Comparison of ENCODE assay signal across 9 cellular contexts in the genomic region with DNA sequence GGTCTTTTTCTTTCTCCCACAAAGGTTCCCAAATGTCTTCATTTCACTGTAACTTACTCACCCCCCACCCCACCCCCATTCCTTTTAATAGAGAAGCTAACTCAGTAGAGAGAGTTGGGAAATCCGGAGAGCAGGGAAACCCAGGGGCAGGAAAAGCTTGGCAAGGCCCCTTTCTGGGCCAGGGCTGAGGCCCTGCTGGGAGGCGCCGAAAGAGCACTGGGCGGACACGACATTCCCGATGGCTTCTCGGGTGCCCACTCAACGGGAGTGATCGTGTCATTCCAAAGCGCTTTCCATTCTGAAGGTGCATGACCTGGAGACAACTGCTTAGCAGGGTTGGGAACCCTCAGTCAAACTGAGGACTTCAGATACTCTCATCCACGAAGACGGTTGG. TPM values are rescaled to one million over a fixed set of nuclear protein-coding genes. Genes with fewer than 3 reads are reported as not detected.
DNase-seq lines count a peak whose midpoint lies in the region; FAIRE-seq and TF ChIP-seq lines count a peak whose summit lies in the region.
"Had no signal": no experiment of that assay in that cellular context is flagged by ENCODE, and none has a peak within 500 bp of the region (broad histone marks: within the 10 kb centered on the region; RNA-seq: fewer than 3 reads in every experiment).

No MANE protein-coding gene starts in this region.

- no peaks in the 10 kb centered on the region for H3K36me3 ChIP-seq in testis (ENCODE audit: low read depth, missing control alignments)

- DNase-seq in activated CD4-positive, alpha-beta T cell treated with anti-CD3 and anti-CD28 coated beads, Interleukin-2, amount 10 ng/mL, durations not matched to agents 7 days and 5 days: no peak
- no peak for DNase-seq in activated CD4-positive, alpha-beta T cell treated with anti-CD3 and anti-CD28 coated beads for 4 hours
- DNase-seq in testis: no peak
- DNase-seq in superior temporal gyrus (ENCODE audit: extremely low spot score): no peak
- DNase-seq in RCC 7860 (ENCODE audit: low spot score): no peak
- no peak for DNase-seq in stimulated activated CD8-positive, alpha-beta memory T cell treated with anti-CD3 and anti-CD28 coated beads, Interleukin-4, amount 100 ng/mL, for 48 hours

- no peaks in the 10 kb centered on the region for H3K27me3 ChIP-seq in testis

- no peak for FAIRE-seq in RCC 7860 (lab: Jason Lieb, UNC)
- FAIRE-seq: G401.6 had no signal

- intact Hi-C loops in testis (cut with DNase I; ENCODE audit: low total_unique reads): loop anchor here (10.0 kb wide), 2 partner anchors 75 to 255 kb away; a partner anchor contains a TSS

- H3K4me3 Mint-ChIP-seq in activated CD4-positive, alpha-beta T cell treated with anti-CD3 and anti-CD28 coated beads, Interleukin-2, amount 10 ng/mL, durations not matched to agents 7 days and 5 days: peak overlapping the region; percentile 87

- no peaks in the 10 kb centered on the region for H3K9me3 ChIP-seq in testis

- TF ChIP-seq POLR2A in testis (IDR thresholded peaks at IDR 0.05): no peak

- peak overlapping the region in 1 of 2 donors; percentile 99 for H3K27ac ChIP-seq in testis

- WGBS in testis, 2 donors: 33 to 54% methylated on average over 10 to 12 of the region's 12 CpGs

- peak overlapping the region; percentile 95 for H3K27ac Mint-ChIP-seq in activated CD4-positive, alpha-beta T cell treated with anti-CD3 and anti-CD28 coated beads, Interleukin-2, amount 10 ng/mL, durations not matched to agents 7 days and 5 days

- H3K4me3 ChIP-seq in WI38 (ENCODE audit: low read depth, low read length) (peak overlapping the region; percentile 71), iPS-11a (ENCODE audit: low read depth, low read length) (peak overlapping the region; percentile 98), testis (peak overlapping the region; percentile 93 to 94)

- no peaks in the 10 kb centered on the region for H3K27me3 Mint-ChIP-seq in activated CD4-positive, alpha-beta T cell treated with anti-CD3 and anti-CD28 coated beads, Interleukin-2, amount 10 ng/mL, durations not matched to agents 7 days and 5 days

- TF ChIP-seq CTCF in WI38 (IDR thresholded peaks at IDR 0.05; ENCODE audit: low read depth, low read length) (no peak), testis (IDR thresholded peaks at IDR 0.05) (no peak)

- no peaks in the 10 kb centered on the region for H3K9me3 Mint-ChIP-seq in activated CD4-positive, alpha-beta T cell treated with anti-CD3 and anti-CD28 coated beads, Interleukin-2, amount 10 ng/mL, durations not matched to agents 7 days and 5 days

- POLR2A ChIA-PET in activated CD4-positive, alpha-beta T cell treated with anti-CD3 and anti-CD28 coated beads, Interleukin-2, amount 10 ng/mL, durations not matched to agents 7 days and 5 days (lab: Charles Lee): interaction anchor here (1.2 to 1.3 kb wide), 2 partner anchors 10 to 13 kb away, joined by 4 to 8 read pairs; a partner anchor contains a TSS

- H3K4me1 ChIP-seq in testis: peaks cover 34% of the 10 kb centered on the region

- CTCF ChIA-PET in activated CD4-positive, alpha-beta T cell treated with anti-CD3 and anti-CD28 coated beads, Interleukin-2, amount 10 ng/mL, durations not matched to agents 7 days and 5 days (lab: Charles Lee): interaction anchor here (0.7 to 9.3 kb wide), 3 partner anchors 12 to 510 kb away, joined by 3 to 100 read pairs (median 31); a partner anchor contains a TSS

- peaks cover 39% of the 10 kb centered on the region for H3K36me3 Mint-ChIP-seq in activated CD4-positive, alpha-beta T cell treated with anti-CD3 and anti-CD28 coated beads, Interleukin-2, amount 10 ng/mL, durations not matched to agents 7 days and 5 days (ENCODE audit: low read depth)

- peaks cover 48% of the 10 kb centered on the region for H3K4me1 Mint-ChIP-seq in activated CD4-positive, alpha-beta T cell treated with anti-CD3 and anti-CD28 coated beads, Interleukin-2, amount 10 ng/mL, durations not matched to agents 7 days and 5 days

RNA-seq across cellular contexts. Expression of a gene that starts 1.6 kb away (rescaled TPM):
- 10 to 100 TPM; 20.7 to 22.0 TPM for total RNA-seq in activated CD4-positive, alpha-beta T cell treated with anti-CD3 and anti-CD28 coated beads, Interleukin-2, amount 10 ng/mL, durations not matched to agents 7 days and 5 days
- total RNA-seq in testis: 100 to 1,000 TPM in 1 of 2 donors, 10 to 100 TPM in 1; 92.0 to 106 TPM
- 121 TPM for polyA plus RNA-seq in testis (ENCODE audit: insufficient read depth, low read depth, low replicate concordance)

RNA-seq across cellular contexts. Expression of a gene that starts 2.0 kb away (rescaled TPM):
- 10 to 100 TPM; 84.5 to 93.2 TPM for total RNA-seq in activated CD4-positive, alpha-beta T cell treated with anti-CD3 and anti-CD28 coated beads, Interleukin-2, amount 10 ng/mL, durations not matched to agents 7 days and 5 days
- 100 to 1,000 TPM; 324 to 416 TPM for total RNA-seq in testis
- 544 TPM for polyA plus RNA-seq in testis (ENCODE audit: insufficient read depth, low read depth, low replicate concordance)

RNA-seq across cellular contexts. Expression of a gene that starts 9.3 kb away (rescaled TPM):
- 100 to 1,000 TPM; 152 to 159 TPM for total RNA-seq in activated CD4-positive, alpha-beta T cell treated with anti-CD3 and anti-CD28 coated beads, Interleukin-2, amount 10 ng/mL, durations not matched to agents 7 days and 5 days
- 10 to 100 TPM; 93.0 to 98.5 TPM for total RNA-seq in testis
- polyA plus RNA-seq in testis (ENCODE audit: insufficient read depth, low read depth, low replicate concordance): 95.0 TPM

RNA-seq across cellular contexts. Expression of a gene that starts 12.7 kb away (rescaled TPM):
- total RNA-seq in activated CD4-positive, alpha-beta T cell treated with anti-CD3 and anti-CD28 coated beads, Interleukin-2, amount 10 ng/mL, durations not matched to agents 7 days and 5 days: 100 to 1,000 TPM; 144 to 157 TPM
- 100 to 1,000 TPM; 171 to 172 TPM for total RNA-seq in testis
- 92.0 TPM for polyA plus RNA-seq in testis (ENCODE audit: insufficient read depth, low read depth, low replicate concordance)

RNA-seq across cellular contexts. Expression of a gene that starts 29.9 kb away (rescaled TPM):
- 10 to 100 TPM; 45.3 to 47.6 TPM for total RNA-seq in activated CD4-positive, alpha-beta T cell treated with anti-CD3 and anti-CD28 coated beads, Interleukin-2, amount 10 ng/mL, durations not matched to agents 7 days and 5 days
- total RNA-seq in testis: 100 to 1,000 TPM; 107 to 122 TPM
- 52.3 TPM for polyA plus RNA-seq in testis (ENCODE audit: insufficient read depth, low read depth, low replicate concordance)

Comparison
In these comparisons a context has a peak if more than half of its experiments do, and no peak if none do; other contexts are left out.
1. RNA of a gene that starts 1.6 kb away (total RNA-seq): 92.0 to 106 TPM in testis; 20.7 to 22.0 TPM in activated CD4-positive, alpha-beta T cell treated with anti-CD3 and anti-CD28 coated beads, Interleukin-2, amount 10 ng/mL, durations not matched to agents 7 days and 5 days; every median in the first group is over 4 times any median in the second.
2. Peak in every context shown above with its lines, with median percentiles within 50 percentile points of each other: H3K4me3 ChIP-seq.